Comparison of ENCODE assay signal across 19 cellular contexts in the genomic region with DNA sequence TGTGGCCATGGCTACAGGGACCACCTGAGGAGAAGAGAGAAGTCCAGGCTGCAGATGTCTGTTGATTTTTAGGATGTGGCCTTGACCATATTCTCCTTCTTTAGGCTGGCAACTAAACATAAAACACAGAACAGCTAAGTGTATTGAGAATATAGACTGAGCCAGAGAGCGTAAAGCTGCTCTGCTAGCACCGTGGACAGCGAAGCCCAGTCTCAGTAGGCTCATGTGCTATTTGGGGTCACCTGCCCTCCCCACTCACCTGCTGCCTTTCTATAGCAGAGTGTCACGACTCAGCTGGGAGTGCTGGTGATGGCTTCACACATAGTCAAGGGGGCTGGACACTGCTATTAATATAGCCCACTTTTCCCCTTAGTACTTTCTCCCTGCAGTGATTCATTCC.
"Had no signal": no experiment of that assay in that cellular context is flagged by ENCODE, and none has a peak within 500 bp of the region (broad histone marks: within the 10 kb centered on the region; RNA-seq: fewer than 3 reads in every experiment).

No MANE protein-coding gene starts in this region.

- H3K36me3 ChIP-seq: ascending aorta, esophagus muscularis mucosa, gastroesophageal sphincter, heart left ventricle, tibial nerve had no signal

- H3K9me3 ChIP-seq: ascending aorta, esophagus muscularis mucosa, gastroesophageal sphincter, heart left ventricle, tibial nerve had no signal

- FAIRE-seq: endothelial cell of umbilical vein, TTC549, urothelium cell line had no signal

- H3K4me1 ChIP-seq: ascending aorta, esophagus muscularis mucosa, gastroesophageal sphincter, heart left ventricle, tibial nerve had no signal

- ATAC-seq: gastroesophageal sphincter, heart left ventricle, left colon had no signal

- H3K27ac ChIP-seq: ascending aorta, esophagus muscularis mucosa, gastroesophageal sphincter, heart left ventricle, tibial nerve had no signal

- H3K27me3 ChIP-seq: ascending aorta, esophagus muscularis mucosa, gastroesophageal sphincter, heart left ventricle, tibial nerve had no signal

- DNase-seq: activated CD4-positive, alpha-beta memory T cell treated with anti-CD3 and anti-CD28 coated beads for 36 hours; activated CD4-positive, alpha-beta T cell treated with anti-CD3 and anti-CD28 coated beads for 4 hours; activated naive CD4-positive, alpha-beta T cell treated with Interleukin-2 at 50 U/mL for 16 hours; activated T-cell treated with anti-CD3 and anti-CD28 coated beads for 4 hours; cortex of kidney; effector CD4-positive, alpha-beta T cell; heart left ventricle; islet precursor cell; left colon; midbrain; nucleus accumbens had no signal

- H3K4me3 ChIP-seq: ascending aorta, esophagus muscularis mucosa, gastroesophageal sphincter, heart left ventricle, lung, tibial nerve had no signal
